7 cellular contexts compared by ENCODE assay signal in genomic region chr10:99234067-99234738, GRCh38. TPM values are rescaled to one million over a fixed set of nuclear protein-coding genes. Genes with fewer than 3 reads are reported as not detected.
DNase-seq lines count a peak whose midpoint lies in the region; ATAC-seq, FAIRE-seq and TF ChIP-seq lines count a peak whose summit lies in the region.

No MANE protein-coding gene starts in this region.

- H3K4me3 Mint-ChIP-seq in immature natural killer cell = peak overlapping the region; percentile 35 to 69 (median 53)

- TF ChIP-seq CTCF in HFF-Myc (IDR thresholded peaks at IDR 0.05; ENCODE audit: low read depth, low read length, missing control alignments) (no peak), body of pancreas (IDR thresholded peaks at IDR 0.05) (no peak)

- H3K4me1 Mint-ChIP-seq in immature natural killer cell = peaks cover 13 to 14% of the 10 kb centered on the region in 2 donors

- peaks cover 19 to 34% (median 32%) of the 10 kb centered on the region in 3 donors for H3K27me3 Mint-ChIP-seq in immature natural killer cell (ENCODE audit: low read depth in 3 of 3)

- no peak for ATAC-seq in body of pancreas

- WGBS in body of pancreas, 2 donors = 39 to 56% methylated on average over 45 of the region's 45 CpGs

- DNase-seq in GM18507 (ENCODE audit: extremely low spot score, insufficient read length, low read depth) (peak; percentile 76), HFF-Myc (ENCODE audit: extremely low read depth, low read depth) (no peak), NCI-H526 (lab: John Stamatoyannopoulos, UW) (peak; percentile 20 to 68), body of pancreas (peak in 3 of 4 donors; percentile 11 to 20 (median 16)), immature natural killer cell (peak in 1 of 3 donors; percentile 7), H4 (ENCODE audit: low spot score) (no peak)
- peak in 2 of 3 donors; percentile 8 to 45 for DNase-seq in stimulated activated CD4-positive, alpha-beta T cell treated with anti-CD3 and anti-CD28 coated beads, Interleukin-12 subunit alpha, Interleukin-12 subunit beta, amount 100 ng/mL, for 48 hours (ENCODE audit: low read depth in 2 of 3, low spot score in 1 of 3)

- no peak for TF ChIP-seq POLR2A in body of pancreas (IDR thresholded peaks at IDR 0.05)

- H3K36me3 Mint-ChIP-seq in immature natural killer cell = no peaks in the 10 kb centered on the region

- peak; percentile 94 for FAIRE-seq in GM18507 (lab: Jason Lieb, UNC)

- no peaks in the 10 kb centered on the region for H3K9me3 Mint-ChIP-seq in immature natural killer cell

- no peaks in the 10 kb centered on the region for H3K9me3 ChIP-seq in body of pancreas

- no peak overlapping the region for H3K27ac Mint-ChIP-seq in immature natural killer cell

- peak overlapping the region; percentile 41 for H3K4me3 ChIP-seq in HFF-Myc (replicated peaks; ENCODE audit: low read depth, low read length)
- no peak overlapping the region for H3K4me3 ChIP-seq in body of pancreas

- H3K27ac ChIP-seq in body of pancreas = no peak overlapping the region

- no peaks in the 10 kb centered on the region for H3K36me3 ChIP-seq in body of pancreas (replicated peaks in 1 of 2; ENCODE audit: insufficient read depth in 1 of 2, low read depth in 2 of 2)

- intact Hi-C loops in body of pancreas (cut with DNase I) = no loop called here

- H3K4me1 ChIP-seq in body of pancreas = peaks cover 5% of the 10 kb centered on the region

- H3K27me3 ChIP-seq in body of pancreas = peaks cover 0 to 14% of the 10 kb centered on the region in 2 donors

RNA-seq across cellular contexts. Expression of gene HPSE2, which starts 1.4 kb away (rescaled TPM):
- total RNA-seq in body of pancreas = not detected
- not detected for polyA plus RNA-seq in immature natural killer cell
- total RNA-seq in H4 (2014; rRNA removed; shearing (Covaris generic)) = not detected in 2 replicates

Comparison
In these comparisons a context has a peak if more than half of its experiments do, and no peak if none do; other contexts are left out.
1. DNase-seq: peak in GM18507 (single experiment), NCI-H526 (2 of 2), body of pancreas (3 of 4) and stimulated activated CD4-positive, alpha-beta T cell treated with anti-CD3 and anti-CD28 coated beads, Interleukin-12 subunit alpha, Interleukin-12 subunit beta, amount 100 ng/mL, for 48 hours (2 of 3); none in HFF-Myc (single experiment) and H4 (single experiment).